13 cellular contexts compared by ENCODE assay signal in the genomic region with DNA sequence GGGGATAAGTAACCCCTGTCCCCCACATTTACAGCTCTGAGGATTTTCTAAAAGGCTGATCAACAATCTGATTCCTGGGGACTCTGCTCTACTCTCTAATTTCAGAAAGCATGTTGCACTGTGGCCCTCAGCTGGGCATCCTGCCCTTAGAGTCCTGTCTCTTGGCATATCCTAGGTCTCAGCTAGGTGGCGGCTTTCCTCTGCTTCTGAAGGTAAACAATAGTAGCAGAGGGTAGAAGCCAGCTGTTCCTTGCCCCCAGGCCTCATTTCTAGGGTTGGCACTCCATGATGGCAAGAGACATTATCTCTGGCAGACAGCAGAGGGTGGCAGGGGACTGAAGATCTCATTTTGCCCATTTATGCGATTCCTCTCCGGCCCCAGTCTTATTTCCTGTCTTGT.
DNase-seq lines count a peak whose midpoint lies in the region; ATAC-seq and TF ChIP-seq lines count a peak whose summit lies in the region.
"Had no signal": no experiment of that assay in that cellular context is flagged by ENCODE, and none has a peak within 500 bp of the region (broad histone marks: within the 10 kb centered on the region; RNA-seq: fewer than 3 reads in every experiment).

No MANE protein-coding gene starts in this region.

- H3K27ac ChIP-seq in esophagus muscularis mucosa (replicated peaks in 1 of 4) (no peak overlapping the region), heart left ventricle (no peak overlapping the region)
- H3K27ac ChIP-seq: prostate gland, testis had no signal

- H3K4me3 ChIP-seq in GM12875 (ENCODE audit: low read depth, low read length) (no peak overlapping the region), esophagus muscularis mucosa (no peak overlapping the region), heart left ventricle (no peak overlapping the region)
- H3K4me3 ChIP-seq: prostate gland, testis had no signal

- intact Hi-C loops in esophagus muscularis mucosa (cut with DNase I) (no loop called here), heart left ventricle (cut with DNase I) (no loop called here)

- DNase-seq in DMS53 (lab: John Stamatoyannopoulos, UW) (peak; percentile 43), DMS53 treated with DMSO at 0.1 percent for 48 hours (lab: John Stamatoyannopoulos, UW; ENCODE audit: unreplicated experiment) (no peak), NCI-H69 (lab: John Stamatoyannopoulos, UW) (peak; percentile 81), esophagus muscularis mucosa (ENCODE audit: extremely low spot score) (peak; percentile 90), heart left ventricle (no peak)
- DNase-seq: 8988T, COR-L47, foreskin fibroblast, testis had no signal

- TF ChIP-seq EP300 in esophagus muscularis mucosa (IDR thresholded peaks at IDR 0.05) = no peak

- 88% methylated on average over 3 of the region's 3 CpGs for WGBS in esophagus muscularis mucosa
- WGBS in heart left ventricle, 4 donors = 85 to 96% (median 91%) methylated on average over 3 of the region's 3 CpGs

- ATAC-seq in heart left ventricle (no peak), HG03196 (IDR thresholded peaks at IDR 0.05; ENCODE audit: unreplicated experiment) (no peak), HG03460 (IDR thresholded peaks at IDR 0.05; ENCODE audit: unreplicated experiment) (no peak)

- TF ChIP-seq CTCF in GM12875 (IDR thresholded peaks at IDR 0.05; ENCODE audit: borderline replicate concordance, insufficient read depth, low read depth, low read length) (0 out of 2 replicates have a peak, but pooled peaks have one; percentile 6), esophagus muscularis mucosa (IDR thresholded peaks at IDR 0.05) (no peak), heart left ventricle (IDR thresholded peaks at IDR 0.05) (no peak)

- H3K36me3 ChIP-seq in esophagus muscularis mucosa = no peaks in the 10 kb centered on the region
- H3K36me3 ChIP-seq in heart left ventricle = no peaks in the 10 kb centered on the region
- H3K36me3 ChIP-seq: prostate gland had no signal

- H3K9me3 ChIP-seq in esophagus muscularis mucosa = no peaks in the 10 kb centered on the region
- H3K9me3 ChIP-seq in heart left ventricle = no peaks in the 10 kb centered on the region
- H3K9me3 ChIP-seq: prostate gland, testis had no signal

- TF ChIP-seq POLR2A in esophagus muscularis mucosa (IDR thresholded peaks at IDR 0.05; ENCODE audit: low read depth) (no peak), heart left ventricle (IDR thresholded peaks at IDR 0.05) (no peak)

- H3K4me1 ChIP-seq in esophagus muscularis mucosa (no peaks in the 10 kb centered on the region), heart left ventricle (peaks cover 0 to 2% (median 0%) of the 10 kb centered on the region in 12 donors)
- H3K4me1 ChIP-seq: prostate gland had no signal

- H3K27me3 ChIP-seq in esophagus muscularis mucosa (peaks cover 0 to 10% (median 0%) of the 10 kb centered on the region in 4 donors), heart left ventricle (peaks cover 0 to 7% (median 0%) of the 10 kb centered on the region in 9 donors)
- H3K27me3 ChIP-seq: testis had no signal

Comparison
In these comparisons a context has a peak if more than half of its experiments do, and no peak if none do; other contexts are left out.
1. DNase-seq: peak in DMS53 (single experiment), NCI-H69 (single experiment) and esophagus muscularis mucosa (single experiment); none in DMS53 treated with DMSO at 0.1 percent for 48 hours (single experiment) and heart left ventricle (0 of 5).